9 cellular contexts compared by ENCODE assay signal in the genomic region with DNA sequence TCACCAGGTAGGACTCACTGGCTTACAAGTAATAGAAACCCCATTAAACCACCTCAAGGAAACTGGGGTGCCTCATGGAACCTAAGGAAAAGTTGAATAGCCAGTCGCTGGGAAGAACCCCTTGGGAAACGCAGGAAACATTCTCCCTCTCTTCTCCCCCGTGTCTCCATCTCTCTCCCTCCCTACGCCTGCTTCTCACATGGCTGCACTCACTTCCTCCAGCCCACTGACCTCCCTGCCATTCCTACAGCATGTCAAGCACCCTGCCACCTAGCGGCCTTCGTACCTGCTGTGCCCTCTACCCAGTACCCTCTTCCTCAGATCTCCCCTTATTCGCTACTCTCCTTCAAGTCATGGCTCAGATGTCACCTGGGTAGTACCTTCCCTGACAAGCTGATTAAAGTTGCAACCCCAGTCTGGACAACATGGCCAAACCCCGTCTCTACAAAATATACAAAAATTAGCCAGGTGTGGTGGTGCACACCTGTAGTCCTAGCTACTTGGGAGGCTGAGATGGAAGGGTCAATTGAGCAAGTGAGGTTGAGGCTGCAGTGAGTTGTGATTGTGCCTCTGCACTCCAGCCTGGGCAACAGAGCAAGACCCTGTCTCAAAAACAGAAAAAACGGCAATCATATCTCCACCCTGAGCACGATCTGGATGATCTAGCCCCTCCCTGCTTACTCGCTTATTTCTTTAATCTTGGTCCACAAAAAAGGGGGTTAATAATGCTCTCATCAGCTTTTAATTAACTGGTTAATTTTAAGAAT. TPM values are rescaled to one million over a fixed set of nuclear protein-coding genes. Genes with fewer than 3 reads are reported as not detected.
A peak's percentile ranks its signal among the peaks of the same experiment; 100 is the strongest.
DNase-seq lines count a peak whose midpoint lies in the region; ATAC-seq and TF ChIP-seq lines count a peak whose summit lies in the region.
"Had no signal": no experiment of that assay in that cellular context is flagged by ENCODE, and none has a peak within 500 bp of the region (broad histone marks: within the 10 kb centered on the region; RNA-seq: fewer than 3 reads in every experiment).

No MANE protein-coding gene starts in this region.

- H3K4me3 Mint-ChIP-seq in T-helper 17 cell: peak overlapping the region; percentile 31

- no peak overlapping the region for H3K27ac ChIP-seq in right lobe of liver

- peak; percentile 15 for DNase-seq in EH (ENCODE audit: low read depth)
- peak; percentile 69 for DNase-seq in KBM-7
- DNase-seq in T-helper 17 cell: no peak
- DNase-seq in right lobe of liver: no peak
- DNase-seq in head of caudate nucleus: no peak
- no peak for DNase-seq in cerebellum (ENCODE audit: low spot score)
- no peak for DNase-seq in NCI-H1417 treated with DMSO at 0.1 percent for 48 hours (lab: John Stamatoyannopoulos, UW)
- DNase-seq in sciatic nerve (ENCODE audit: low spot score): no peak
- DNase-seq: caudate nucleus had no signal

- H3K9me3 ChIP-seq in T-helper 17 cell (ENCODE audit: control insufficient read depth, low read length, poor library complexity, severe bottlenecking) (no peaks in the 10 kb centered on the region), right lobe of liver (no peaks in the 10 kb centered on the region)

- no peaks in the 10 kb centered on the region for H3K27me3 Mint-ChIP-seq in T-helper 17 cell

- no peak overlapping the region for H3K27ac Mint-ChIP-seq in T-helper 17 cell

- peak in 2 of 4 donors; percentile 13 to 26 for TF ChIP-seq CTCF in right lobe of liver (IDR thresholded peaks at IDR 0.05)

- in situ Hi-C loops in KBM-7 (cut with MboI; ENCODE audit: low pct_unique_long_range_greater_than_20kb, low sequenced_read_pairs): no loop called here

- H3K36me3 ChIP-seq in right lobe of liver: no peaks in the 10 kb centered on the region

- H3K4me3 ChIP-seq in right lobe of liver: no peak overlapping the region

- TF ChIP-seq POLR2A in right lobe of liver (IDR thresholded peaks at IDR 0.05): no peak

- no peaks in the 10 kb centered on the region for H3K27me3 ChIP-seq in right lobe of liver

- ATAC-seq in T-helper 17 cell: no peak
- ATAC-seq in right lobe of liver: peak in 3 of 4 donors; percentile 28 to 34 (median 34)
- ATAC-seq in sciatic nerve: no peak

- H3K4me1 ChIP-seq in right lobe of liver: no peaks in the 10 kb centered on the region

- intact Hi-C loops in right lobe of liver (cut with DNase I) (loop anchor here (5.0 to 10.0 kb wide), 3 partner anchors 47 to 125 kb away; no protein-coding TSS in a partner anchor), head of caudate nucleus (cut with DNase I) (loop anchor here (2.0 to 5.0 kb wide), 2 partner anchors 103 to 122 kb away; no protein-coding TSS in a partner anchor), sciatic nerve (cut with DNase I) (loop anchor here (5.0 kb wide), 1 partner anchor 122 kb away; no protein-coding TSS in a partner anchor)

- 65% methylated on average over 10 of the region's 11 CpGs for WGBS in right lobe of liver (ENCODE audit: insufficient coverage, low coverage, low lambda C conversion rate, missing lambda C conversion rate)

- H3K4me1 Mint-ChIP-seq in T-helper 17 cell: peaks cover 22% of the 10 kb centered on the region

- no peaks in the 10 kb centered on the region for H3K36me3 Mint-ChIP-seq in T-helper 17 cell (ENCODE audit: low read depth)

RNA-seq across cellular contexts. Expression of a gene that starts 6.4 kb away (rescaled TPM):
- total RNA-seq in T-helper 17 cell (10 to 100 TPM; 20.7 to 27.7 TPM), right lobe of liver (10 to 100 TPM in 5 of 6 experiments, 1 to 10 TPM in 1; 1.4 to 51.2 (median 20.0) TPM), cerebellum (18.4 TPM), sciatic nerve (10.1 TPM)

Comparison
In these comparisons a context has a peak if more than half of its experiments do, and no peak if none do; other contexts are left out.
1. DNase-seq: peak in EH (single experiment) and KBM-7 (single experiment); none in T-helper 17 cell (0 of 3), right lobe of liver (0 of 3), head of caudate nucleus (0 of 42), cerebellum (single experiment), NCI-H1417 treated with DMSO at 0.1 percent for 48 hours (single experiment) and sciatic nerve (single experiment).
2. ATAC-seq: peak in right lobe of liver (3 of 4); none in T-helper 17 cell (single experiment) and sciatic nerve (single experiment).